Comparison of ENCODE assay signal across 26 cellular contexts in genomic region chr16:85142129-85142513, GRCh38. TPM values are rescaled to one million over a fixed set of nuclear protein-coding genes. Genes with fewer than 3 reads are reported as not detected.
DNase-seq lines count a peak whose midpoint lies in the region; ATAC-seq, FAIRE-seq and TF ChIP-seq lines count a peak whose summit lies in the region.
"Had no signal": no experiment of that assay in that cellular context is flagged by ENCODE, and none has a peak within 500 bp of the region (broad histone marks: within the 10 kb centered on the region; RNA-seq: fewer than 3 reads in every experiment).

No MANE protein-coding gene starts in this region.

- H3K4me1 ChIP-seq in left ventricle myocardium inferior = peaks cover 70% of the 10 kb centered on the region
- peaks cover under 1 to 73% (median 46%) of the 10 kb centered on the region in 12 donors for H3K4me1 ChIP-seq in heart left ventricle
- H3K4me1 ChIP-seq in NT2/D1 (ENCODE audit: insufficient read depth, insufficient read length) = peaks cover 31% of the 10 kb centered on the region
- peaks cover 19 to 22% of the 10 kb centered on the region in 2 donors for H3K4me1 ChIP-seq in kidney (ENCODE audit: control insufficient read depth in 1 of 2, insufficient read depth in 1 of 2, low read depth in 1 of 2, low read length in 2 of 2)
- H3K4me1 ChIP-seq in neuronal stem cell (ENCODE audit: control insufficient read depth in 2 of 2, insufficient read depth in 1 of 2, low read depth in 1 of 2, low read length in 2 of 2) = peaks cover 7 to 34% of the 10 kb centered on the region in 2 donors
- peaks cover 20% of the 10 kb centered on the region for H3K4me1 ChIP-seq in mesenchymal stem cell (ENCODE audit: control insufficient read depth, insufficient read depth, low read depth, low read length)

- no peaks in the 10 kb centered on the region for H3K36me3 ChIP-seq in left ventricle myocardium inferior
- H3K36me3 ChIP-seq in heart left ventricle = no peaks in the 10 kb centered on the region
- no peaks in the 10 kb centered on the region for H3K36me3 ChIP-seq in NT2/D1 (ENCODE audit: insufficient read depth, insufficient read length, low read length)
- no peaks in the 10 kb centered on the region for H3K36me3 ChIP-seq in kidney (ENCODE audit: control insufficient read depth in 1 of 2, insufficient read depth in 2 of 2, low read length in 2 of 2)
- H3K36me3 ChIP-seq in neuronal stem cell (replicated peaks in 1 of 2; ENCODE audit: control insufficient read depth in 2 of 2, insufficient read depth in 2 of 2, low read length in 2 of 2) = no peaks in the 10 kb centered on the region
- H3K36me3 ChIP-seq in mesenchymal stem cell (ENCODE audit: control insufficient read depth in 1 of 2, insufficient read depth in 2 of 2, low read depth in 1 of 2, low read length in 2 of 2) = no peaks in the 10 kb centered on the region
- H3K36me3 ChIP-seq: BE2C; BLaER1 treated with 17β-estradiol and CSF1 and Interleukin-3, amounts not matched to agents 10 nM and 100 nM had no signal

- no peak overlapping the region for H2BK12ac ChIP-seq in neuronal stem cell (ENCODE audit: low read length)
- H2BK12ac ChIP-seq in mesenchymal stem cell (ENCODE audit: low read length in 2 of 2) = peak overlapping the region in 1 of 2 experiments; percentile 51

- H4K8ac ChIP-seq in neuronal stem cell (ENCODE audit: low read depth, low read length) = no peak overlapping the region
- no peak overlapping the region for H4K8ac ChIP-seq in mesenchymal stem cell (ENCODE audit: low read length)

- no peak for TF ChIP-seq CTCF in left ventricle myocardium inferior (IDR thresholded peaks at IDR 0.05; ENCODE audit: borderline replicate concordance)
- no peak for TF ChIP-seq CTCF in heart left ventricle (IDR thresholded peaks at IDR 0.05)
- no peak for TF ChIP-seq CTCF in kidney (IDR thresholded peaks at IDR 0.05; ENCODE audit: borderline replicate concordance, extremely low read depth, insufficient read depth)

- H2AK5ac ChIP-seq in neuronal stem cell (ENCODE audit: low read depth, low read length) (peak overlapping the region; percentile 78), mesenchymal stem cell (ENCODE audit: low read length, severe bottlenecking) (no peak overlapping the region)

- H3K23ac ChIP-seq in neuronal stem cell (ENCODE audit: low read depth, low read length, poor library complexity) (no peak overlapping the region), mesenchymal stem cell (ENCODE audit: low read length in 2 of 2) (no peak overlapping the region)

- no peak overlapping the region for H3K4me2 ChIP-seq in neuronal stem cell (ENCODE audit: insufficient read depth, low read length, poor library complexity, severe bottlenecking)
- no peak overlapping the region for H3K4me2 ChIP-seq in mesenchymal stem cell (ENCODE audit: low read length, poor library complexity, severe bottlenecking)
- H3K4me2 ChIP-seq: A549; BLaER1 treated with 17β-estradiol and CSF1 and Interleukin-3, amounts not matched to agents 10 nM and 100 nM had no signal

- WGBS in heart left ventricle, 4 donors = 88 to 100% (median 93%) methylated on average over 5 to 7 of the region's 7 CpGs
- WGBS in neuronal stem cell (ENCODE audit: extremely low coverage in 2 of 2, insufficient read length in 2 of 2, insufficient replicate concordance in 1 of 2), 2 donors = no CpG with 5 or more reads among the region's 7 CpGs
- WGBS in mesenchymal stem cell = 92% methylated on average over 7 of the region's 7 CpGs

- H3K27ac ChIP-seq in left ventricle myocardium inferior (replicated peaks) (peak overlapping the region; percentile 30), heart left ventricle (peak overlapping the region in 4 of 12 donors; percentile 11 to 37 (median 21)), kidney (ENCODE audit: low read depth in 2 of 2, low read length in 2 of 2) (no peak overlapping the region), neuronal stem cell (replicated peaks; ENCODE audit: low read length) (no peak overlapping the region), mesenchymal stem cell (ENCODE audit: low read length, poor library complexity, severe bottlenecking) (no peak overlapping the region)
- H3K27ac ChIP-seq: A549; BLaER1 treated with 17β-estradiol and CSF1 and Interleukin-3, amounts not matched to agents 10 nM and 100 nM had no signal

- FAIRE-seq in kidney (lab: Jason Lieb, UNC) = no peak
- FAIRE-seq: A549, D721Med, GM12878 had no signal

- H3K4me3 ChIP-seq in left ventricle myocardium inferior (no peak overlapping the region), heart left ventricle (no peak overlapping the region), NT2/D1 (ENCODE audit: insufficient read length, low read depth) (no peak overlapping the region), kidney (ENCODE audit: low read length in 2 of 2) (no peak overlapping the region), neuronal stem cell (ENCODE audit: low read length in 2 of 2) (no peak overlapping the region), mesenchymal stem cell (ENCODE audit: insufficient read depth in 1 of 2, low read depth in 1 of 2, low read length in 2 of 2) (no peak overlapping the region)
- H3K4me3 ChIP-seq: A549; BLaER1 treated with 17β-estradiol and CSF1 and Interleukin-3, amounts not matched to agents 10 nM and 100 nM; GM12878 had no signal

- H3K79me1 ChIP-seq in neuronal stem cell (ENCODE audit: low read depth, low read length) (no peaks in the 10 kb centered on the region), mesenchymal stem cell (replicated peaks; ENCODE audit: low read length, poor library complexity, severe bottlenecking) (no peaks in the 10 kb centered on the region)

- H4K91ac ChIP-seq in neuronal stem cell (ENCODE audit: low read depth, low read length, poor library complexity) (no peak overlapping the region), mesenchymal stem cell (ENCODE audit: low read length) (no peak overlapping the region)

- no peak overlapping the region for H3K14ac ChIP-seq in neuronal stem cell (ENCODE audit: low read length)
- no peak overlapping the region for H3K14ac ChIP-seq in mesenchymal stem cell (ENCODE audit: low read length in 2 of 2)

- DNase-seq in left ventricle myocardium inferior (no peak), heart left ventricle (no peak), NT2/D1 (ENCODE audit: low read depth, low spot score) (no peak), kidney (peak; percentile 67), neuronal stem cell (ENCODE audit: low spot score) (no peak), mesenchymal stem cell (no peak), dedifferentiated amniotic fluid mesenchymal stem cell (ENCODE audit: extremely low spot score) (no peak)
- DNase-seq: 8988T; ACHN; AML-193; BE2C; CD4-positive, alpha-beta T cell; CD8-positive, alpha-beta memory T cell; DMS 273 treated with DMSO at 0.1 percent for 48 hours; DMS79; EL; GDM1; GOT3; H7 had no signal

- H3K27me3 ChIP-seq in left ventricle myocardium inferior (ENCODE audit: low read depth) = no peaks in the 10 kb centered on the region
- H3K27me3 ChIP-seq in heart left ventricle = no peaks in the 10 kb centered on the region
- H3K27me3 ChIP-seq in NT2/D1 (ENCODE audit: insufficient read depth, insufficient read length) = peaks cover 12% of the 10 kb centered on the region
- peaks cover 0 to 4% (median 0%) of the 10 kb centered on the region in 3 experiments for H3K27me3 ChIP-seq in neuronal stem cell (ENCODE audit: control insufficient read depth in 3 of 3, insufficient read depth in 3 of 3, low read depth in 1 of 3, low read length in 3 of 3)
- H3K27me3 ChIP-seq in mesenchymal stem cell (ENCODE audit: control insufficient read depth in 1 of 2, insufficient read depth in 1 of 2, low read length in 2 of 2) = peaks cover 0 to 32% of the 10 kb centered on the region in 2 experiments
- H3K27me3 ChIP-seq: BE2C had no signal

- no peak for ATAC-seq in heart left ventricle
- no peak for ATAC-seq in HG03045 (IDR thresholded peaks at IDR 0.05; ENCODE audit: unreplicated experiment)
- ATAC-seq: A549, GM12878, HCT116 had no signal

- H3K9me3 ChIP-seq in left ventricle myocardium inferior (replicated peaks) (peaks cover 4% of the 10 kb centered on the region), heart left ventricle (peaks cover 0 to 3% (median 0%) of the 10 kb centered on the region in 12 donors), NT2/D1 (ENCODE audit: insufficient read depth, low read length) (no peaks in the 10 kb centered on the region), kidney (ENCODE audit: control insufficient read depth in 1 of 2, low read length in 2 of 2) (no peaks in the 10 kb centered on the region), neuronal stem cell (replicated peaks in 1 of 2; ENCODE audit: control insufficient read depth in 2 of 2, insufficient read depth in 1 of 2, low read depth in 1 of 2, low read length in 2 of 2) (no peaks in the 10 kb centered on the region), mesenchymal stem cell (ENCODE audit: control insufficient read depth, low read length) (no peaks in the 10 kb centered on the region)
- H3K9me3 ChIP-seq: A549; BE2C; BLaER1 treated with 17β-estradiol and CSF1 and Interleukin-3, amounts not matched to agents 10 nM and 100 nM had no signal

- H3K4ac ChIP-seq in neuronal stem cell (ENCODE audit: low read length) (no peak overlapping the region), mesenchymal stem cell (ENCODE audit: low read depth in 1 of 2, low read length in 2 of 2) (peak overlapping the region in 1 of 2 experiments; percentile 63)

- no peak for TF ChIP-seq POLR2A in heart left ventricle (IDR thresholded peaks at IDR 0.05)

- H3K9ac ChIP-seq in NT2/D1 (ENCODE audit: insufficient read length, low read depth) (peak overlapping the region; percentile 54), kidney (ENCODE audit: low read length in 2 of 2) (no peak overlapping the region), neuronal stem cell (ENCODE audit: low read depth, low read length, poor library complexity) (no peak overlapping the region), mesenchymal stem cell (ENCODE audit: low read length) (no peak overlapping the region)

- peak overlapping the region; percentile 19 for H2BK15ac ChIP-seq in neuronal stem cell (ENCODE audit: low read length)
- no peak overlapping the region for H2BK15ac ChIP-seq in mesenchymal stem cell (ENCODE audit: low read depth, poor library complexity, severe bottlenecking)

- H3K18ac ChIP-seq in neuronal stem cell (ENCODE audit: low read length) (peak overlapping the region; percentile 3), mesenchymal stem cell (ENCODE audit: low read depth in 1 of 2, low read length in 2 of 2) (peak overlapping the region in 1 of 2 experiments; percentile 41)

- H2BK5ac ChIP-seq in neuronal stem cell (ENCODE audit: low read length) = peak overlapping the region; percentile 87
- no peak overlapping the region for H2BK5ac ChIP-seq in mesenchymal stem cell (ENCODE audit: low read depth, low read length, poor library complexity, severe bottlenecking)

- H2BK120ac ChIP-seq in neuronal stem cell (ENCODE audit: low read depth, low read length) (no peak overlapping the region), mesenchymal stem cell (ENCODE audit: low read depth, low read length) (no peak overlapping the region)

- H2AFZ ChIP-seq in neuronal stem cell (ENCODE audit: low read length) (no peak overlapping the region), mesenchymal stem cell (ENCODE audit: low read depth, low read length) (no peak overlapping the region)

- intact Hi-C loops in left ventricle myocardium inferior (cut with micrococcal nuclease) = no loop called here
- intact Hi-C loops in heart left ventricle (cut with DNase I) = no loop called here
- intact Hi-C loops in kidney (cut with DNase I) = no loop called here

RNA-seq across cellular contexts. Expression of gene CIBAR2, which starts 29.8 kb away (rescaled TPM):
- total RNA-seq in left ventricle myocardium inferior (not detected), heart left ventricle (not detected), kidney (1.6 TPM)
- polyA plus RNA-seq in heart left ventricle (not detected), kidney (ENCODE audit: insufficient read depth, low read depth, low replicate concordance) (not detected)
- 0.45 TPM for polyA plus RNA-seq in neuronal stem cell (2013, experiment 1 of 2)
- 0.51 TPM for polyA plus RNA-seq in neuronal stem cell (2013, experiment 2 of 2)
- 0.03 TPM for polyA plus RNA-seq in mesenchymal stem cell (2013, experiment 1 of 2)
- 0.07 TPM for polyA plus RNA-seq in mesenchymal stem cell (2013, experiment 2 of 2)
- total RNA-seq: CD4-positive, alpha-beta T cell; CD8-positive, alpha-beta memory T cell; GM12878; H7 had no signal
- polyA plus RNA-seq: A549; CD14-positive monocyte; CD8-positive, alpha-beta memory T cell had no signal
